Comparison of ENCODE assay signal across 29 cellular contexts in genomic region chr2:117126656-117127055, GRCh38.
"Had no signal": no experiment of that assay in that cellular context is flagged by ENCODE, and none has a peak within 500 bp of the region (broad histone marks: within the 10 kb centered on the region; RNA-seq: fewer than 3 reads in every experiment).

No MANE protein-coding gene starts in this region.

- H3K4me3 Mint-ChIP-seq: activated CD4-positive, alpha-beta memory T cell treated with anti-CD3 and anti-CD28 coated beads for 36 hours; activated CD4-positive, alpha-beta T cell treated with anti-CD3 and anti-CD28 coated beads, Interleukin-2, amount 10 ng/mL, durations not matched to agents 7 days and 5 days; activated naive CD8-positive, alpha-beta T cell treated with anti-CD3 and anti-CD28 coated beads, Interleukin-2, amount 50 U/mL, for 24 hours; activated T-cell treated with anti-CD3 and anti-CD28 coated beads, Interleukin-2, amount 50 U/mL, for 4 hours; T-helper 17 cell had no signal

- H3K4me1 Mint-ChIP-seq: activated CD4-positive, alpha-beta T cell treated with anti-CD3 and anti-CD28 coated beads, Interleukin-2, amount 10 ng/mL, durations not matched to agents 7 days and 5 days; activated naive CD8-positive, alpha-beta T cell treated with anti-CD3 and anti-CD28 coated beads, Interleukin-2, amount 50 U/mL, for 24 hours; T-helper 17 cell had no signal

- ATAC-seq: activated naive CD4-positive, alpha-beta T cell treated with anti-CD3 and anti-CD28 coated beads, Interleukin-2, amount 50 U/mL, for 72 hours; activated naive CD8-positive, alpha-beta T cell treated with anti-CD3 and anti-CD28 coated beads, Interleukin-2, amount 50 U/mL, for 24 hours; activated T-cell treated with anti-CD3 and anti-CD28 coated beads, Interleukin-2, amount 50 U/mL, for 4 hours; body of pancreas; Panc1; Right ventricle myocardium inferior; T-helper 17 cell had no signal

- DNase-seq: activated CD4-positive, alpha-beta memory T cell treated with anti-CD3 and anti-CD28 coated beads for 36 hours; activated CD4-positive, alpha-beta T cell treated with anti-CD3 and anti-CD28 coated beads, Interleukin-2, amount 10 ng/mL, durations not matched to agents 7 days and 5 days; activated CD4-positive, CD25-positive, alpha-beta regulatory T cell; activated CD8-positive, alpha-beta memory T cell treated with anti-CD3 and anti-CD28 coated beads for 24 hours; activated effector memory CD4-positive, alpha-beta T cell treated with anti-CD3 and anti-CD28 coated beads, Interleukin-2, amount 50 U/mL, for 16 hours; activated naive CD4-positive, alpha-beta T cell treated with Interleukin-2 at 50 U/mL for 16 hours; activated naive CD8-positive, alpha-beta T cell treated with anti-CD3 and anti-CD28 coated beads, Interleukin-2, amount 50 U/mL, for 24 hours; activated T-cell treated with anti-CD3 and anti-CD28 coated beads, Interleukin-2, amount 50 U/mL, for 4 hours; amniotic stem cell; body of pancreas; central memory CD4-positive, alpha-beta T cell; Karpas-422; NCI-H1048; NCI-H146; NCI-H187 treated with DMSO at 0.1 percent for 48 hours; NCI-H2081 treated with DMSO at 0.1 percent for 48 hours; NCI-H2227 treated with DMSO at 0.1 percent for 48 hours; NCI-H446 treated with DMSO at 0.1 percent for 48 hours; NCI-H526; NCI-H774; NK-92 treated with Interleukin-12 subunit alpha and Interleukin-12 subunit beta, amount 100 ng/mL, for 24 hours; OCI-M1; RPMI8226; SJCRH30; T-helper 17 cell; T-helper 9 cell had no signal

- H3K27ac Mint-ChIP-seq: activated CD4-positive, alpha-beta memory T cell treated with anti-CD3 and anti-CD28 coated beads for 36 hours; activated CD4-positive, alpha-beta T cell treated with anti-CD3 and anti-CD28 coated beads, Interleukin-2, amount 10 ng/mL, durations not matched to agents 7 days and 5 days; activated naive CD4-positive, alpha-beta T cell treated with anti-CD3 and anti-CD28 coated beads, Interleukin-2, amount 50 U/mL, for 72 hours; activated naive CD8-positive, alpha-beta T cell treated with anti-CD3 and anti-CD28 coated beads, Interleukin-2, amount 50 U/mL, for 24 hours; T-helper 17 cell had no signal

- H3K27me3 Mint-ChIP-seq: activated CD4-positive, alpha-beta memory T cell treated with anti-CD3 and anti-CD28 coated beads for 36 hours; activated CD4-positive, alpha-beta T cell treated with anti-CD3 and anti-CD28 coated beads, Interleukin-2, amount 10 ng/mL, durations not matched to agents 7 days and 5 days; activated naive CD8-positive, alpha-beta T cell treated with anti-CD3 and anti-CD28 coated beads, Interleukin-2, amount 50 U/mL, for 24 hours; T-helper 17 cell had no signal

- H3K36me3 Mint-ChIP-seq: activated CD4-positive, alpha-beta memory T cell treated with anti-CD3 and anti-CD28 coated beads for 36 hours; activated naive CD4-positive, alpha-beta T cell treated with anti-CD3 and anti-CD28 coated beads, Interleukin-2, amount 50 U/mL, for 72 hours had no signal
